Comparison of ENCODE assay signal across 1 cellular context in the genomic region with DNA sequence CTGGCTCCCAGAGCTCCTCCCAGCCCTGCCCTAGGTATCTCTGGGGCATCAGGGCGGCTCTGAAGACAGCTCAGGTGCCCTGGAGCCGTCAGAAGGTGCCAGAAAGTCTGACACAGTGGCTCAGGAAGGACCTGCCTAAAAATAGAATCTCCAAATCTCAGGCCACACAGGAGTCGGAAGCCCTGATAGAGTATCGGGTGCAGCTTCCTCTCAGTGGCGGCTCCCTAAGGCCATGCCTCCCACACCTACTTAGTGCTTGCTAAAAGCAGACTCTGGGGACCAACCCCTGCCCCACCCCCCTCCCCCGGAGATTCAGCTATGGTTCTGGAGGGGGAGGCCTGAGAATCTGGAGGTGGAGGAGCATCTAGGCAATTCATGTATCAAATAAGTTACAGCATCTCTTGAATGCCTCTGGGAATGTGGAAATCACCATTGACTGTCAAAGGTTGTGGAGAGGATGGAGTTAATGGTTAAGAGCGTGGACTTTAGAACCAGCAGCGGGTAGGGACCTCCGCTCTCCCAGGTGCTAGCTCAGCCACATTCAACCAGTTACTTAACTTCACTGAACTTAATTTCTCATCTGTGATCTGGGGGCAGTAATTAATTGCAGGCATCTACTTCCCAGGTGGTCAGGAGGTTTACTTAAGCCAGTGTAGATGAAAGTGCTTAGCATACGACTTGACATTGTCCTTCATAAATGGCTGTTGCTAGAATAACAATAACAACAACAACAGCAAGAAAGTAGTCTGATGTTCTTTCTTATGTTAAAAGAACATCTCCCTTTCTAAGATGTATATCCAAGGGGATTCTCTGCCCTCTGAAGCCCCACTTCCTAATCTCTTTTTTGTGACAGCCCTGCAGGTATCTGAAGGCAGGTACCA.
TF ChIP-seq lines count a peak whose summit lies in the region.

No MANE protein-coding gene starts in this region.

TF ChIP-seq in HCT116, 20 proteins besides CTCF, POLR2A, EP300 and RAD21 (continued from another document):
- TF ChIP-seq, protein P1, sequence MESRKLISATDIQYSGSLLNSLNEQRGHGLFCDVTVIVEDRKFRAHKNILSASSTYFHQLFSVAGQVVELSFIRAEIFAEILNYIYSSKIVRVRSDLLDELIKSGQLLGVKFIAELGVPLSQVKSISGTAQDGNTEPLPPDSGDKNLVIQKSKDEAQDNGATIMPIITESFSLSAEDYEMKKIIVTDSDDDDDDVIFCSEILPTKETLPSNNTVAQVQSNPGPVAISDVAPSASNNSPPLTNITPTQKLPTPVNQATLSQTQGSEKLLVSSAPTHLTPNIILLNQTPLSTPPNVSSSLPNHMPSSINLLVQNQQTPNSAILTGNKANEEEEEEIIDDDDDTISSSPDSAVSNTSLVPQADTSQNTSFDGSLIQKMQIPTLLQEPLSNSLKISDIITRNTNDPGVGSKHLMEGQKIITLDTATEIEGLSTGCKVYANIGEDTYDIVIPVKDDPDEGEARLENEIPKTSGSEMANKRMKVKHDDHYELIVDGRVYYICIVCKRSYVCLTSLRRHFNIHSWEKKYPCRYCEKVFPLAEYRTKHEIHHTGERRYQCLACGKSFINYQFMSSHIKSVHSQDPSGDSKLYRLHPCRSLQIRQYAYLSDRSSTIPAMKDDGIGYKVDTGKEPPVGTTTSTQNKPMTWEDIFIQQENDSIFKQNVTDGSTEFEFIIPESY (IDR thresholded peaks at IDR 0.05; ENCODE audit: extremely low read depth, insufficient replicate concordance, low read length): no peak
- TF ChIP-seq EZH2phosphoT487 (IDR thresholded peaks at IDR 0.05; ENCODE audit: borderline replicate concordance) (no peak), TCF7L2 (IDR thresholded peaks at IDR 0.05; ENCODE audit: borderline replicate concordance, extremely low read depth, insufficient read depth, insufficient read length) (no peak), ELF1 (IDR thresholded peaks at IDR 0.05; ENCODE audit: borderline replicate concordance, low read depth) (no peak), REST (IDR thresholded peaks at IDR 0.05; ENCODE audit: low read depth) (no peak)
